Comparison of ENCODE assay signal across 28 cellular contexts in the genomic region with DNA sequence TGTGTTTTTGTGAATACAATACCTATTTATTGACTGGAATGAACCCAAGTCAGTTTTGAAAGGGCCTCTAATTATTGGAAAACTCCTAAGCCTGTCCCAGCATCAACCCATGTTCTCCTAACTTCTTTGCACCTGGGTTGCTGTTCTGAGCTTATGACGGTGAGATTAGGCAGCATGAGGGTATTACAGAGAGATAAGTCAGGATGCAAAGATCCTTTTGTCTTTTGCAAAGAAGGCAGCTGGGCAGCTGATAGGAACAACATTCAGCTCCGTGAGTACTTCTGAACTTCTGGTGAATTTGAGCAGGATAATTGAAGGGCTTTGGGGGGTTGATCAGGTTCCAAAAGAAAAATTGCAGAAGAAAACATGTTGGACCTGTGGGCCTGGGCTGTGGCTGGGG.
DNase-seq lines count a peak whose midpoint lies in the region; ATAC-seq, FAIRE-seq and TF ChIP-seq lines count a peak whose summit lies in the region.
"Had no signal": no experiment of that assay in that cellular context is flagged by ENCODE, and none has a peak within 500 bp of the region (broad histone marks: within the 10 kb centered on the region; RNA-seq: fewer than 3 reads in every experiment).

A gene (plus strand): TSS at position 227 of the 400 bp plus-strand sequence. CDS start 4,971 bp downstream, outside the sequence.

- peak within 1 kb of the TSS; percentile 9 for H3K9ac ChIP-seq in Loucy (ENCODE audit: low read depth, low read length, poor library complexity, severe bottlenecking)
- H3K9ac ChIP-seq: BLaER1 had no signal

- H3K4me1 ChIP-seq in Loucy (ENCODE audit: insufficient read depth, low read length, poor library complexity, severe bottlenecking) (peaks cover 37% of the 10 kb centered on the region), neutrophil (ENCODE audit: control insufficient read depth in 1 of 2, insufficient read depth in 1 of 2, low read depth in 1 of 2, low read length in 1 of 2) (peaks cover 39 to 48% of the 10 kb centered on the region in 2 experiments)
- H3K4me1 ChIP-seq: Caco-2, SJSA1 had no signal

- no peak within 1 kb of the TSS for H3K4me3 Mint-ChIP-seq in dendritic cell treated with granulocyte-macrophage colony-stimulating factor and Interleukin-4, amounts not matched to agents 40 ng/mL and 50 ng/mL, for 4 days

- peak within 1 kb of the TSS; percentile 6 for H3K27ac Mint-ChIP-seq in dendritic cell treated with granulocyte-macrophage colony-stimulating factor and Interleukin-4, amounts not matched to agents 40 ng/mL and 50 ng/mL, for 4 days

- H3K9me3 Mint-ChIP-seq in dendritic cell treated with granulocyte-macrophage colony-stimulating factor and Interleukin-4, amounts not matched to agents 40 ng/mL and 50 ng/mL, for 4 days = no peaks in the 10 kb centered on the region

- H3K4me2 ChIP-seq in Loucy (ENCODE audit: low read depth, low read length, poor library complexity, severe bottlenecking) = no peak within 1 kb of the TSS
- H3K4me2 ChIP-seq: BLaER1, PC-9 had no signal

- H3K36me3 Mint-ChIP-seq in dendritic cell treated with granulocyte-macrophage colony-stimulating factor and Interleukin-4, amounts not matched to agents 40 ng/mL and 50 ng/mL, for 4 days (ENCODE audit: low read depth) = no peaks in the 10 kb centered on the region
- H3K36me3 Mint-ChIP-seq: CD4-positive, alpha-beta memory T cell had no signal

- peaks cover 57% of the 10 kb centered on the region for H3K4me1 Mint-ChIP-seq in dendritic cell treated with granulocyte-macrophage colony-stimulating factor and Interleukin-4, amounts not matched to agents 40 ng/mL and 50 ng/mL, for 4 days (ENCODE audit: low read depth)

- H2AFZ ChIP-seq in Loucy (ENCODE audit: low read length) = peak within 1 kb of the TSS; percentile 49
- H2AFZ ChIP-seq: PC-9 had no signal

- TF ChIP-seq CTCF in D721Med (IDR thresholded peaks at IDR 0.05; ENCODE audit: insufficient read depth, missing control alignments) (no peak), Loucy (conservative IDR thresholded peaks at IDR 0.05; ENCODE audit: low read length) (no peak), neutrophil (IDR thresholded peaks at IDR 0.05) (no peak)

- no peaks in the 10 kb centered on the region for H3K9me3 ChIP-seq in Loucy (ENCODE audit: insufficient read depth, low read depth, low read length)
- no peaks in the 10 kb centered on the region for H3K9me3 ChIP-seq in neutrophil
- H3K9me3 ChIP-seq: Caco-2, SJSA1 had no signal

- ATAC-seq in GM19397 (IDR thresholded peaks at IDR 0.05; ENCODE audit: unreplicated experiment) (no peak), HG03520 (IDR thresholded peaks at IDR 0.05; ENCODE audit: unreplicated experiment) (no peak)
- ATAC-seq: HepG2 had no signal

- H3K4me3 ChIP-seq in Loucy (ENCODE audit: low read length, poor library complexity, severe bottlenecking) (no peak within 1 kb of the TSS), neutrophil (ENCODE audit: low read depth in 1 of 2, low read length in 1 of 2) (no peak within 1 kb of the TSS)
- H3K4me3 ChIP-seq: BLaER1, PC-9, SJSA1 had no signal

- peak within 1 kb of the TSS; percentile 79 for H3K27ac ChIP-seq in neutrophil
- H3K27ac ChIP-seq: BLaER1, PC-9, SJSA1 had no signal

- H3K36me3 ChIP-seq in Loucy (ENCODE audit: insufficient read depth, low read length) (no peaks in the 10 kb centered on the region), neutrophil (no peaks in the 10 kb centered on the region)
- H3K36me3 ChIP-seq: BLaER1, SJSA1 had no signal

- H3K9me2 ChIP-seq in Loucy (replicated peaks; ENCODE audit: low read depth, low read length) = no peaks in the 10 kb centered on the region

- H3K27me3 Mint-ChIP-seq in dendritic cell treated with granulocyte-macrophage colony-stimulating factor and Interleukin-4, amounts not matched to agents 40 ng/mL and 50 ng/mL, for 4 days = no peaks in the 10 kb centered on the region
- H3K27me3 Mint-ChIP-seq: CD4-positive, alpha-beta memory T cell had no signal

- H3K79me2 ChIP-seq in Loucy (ENCODE audit: insufficient read depth, low read length) = no peaks in the 10 kb centered on the region

- FAIRE-seq in D721Med (lab: Jason Lieb, UNC) = peak; percentile 89
- FAIRE-seq: A204.1, GM12892, GM19239, H54, HepG2 had no signal

- no peaks in the 10 kb centered on the region for H3F3A ChIP-seq in Loucy (ENCODE audit: low read depth)

- H3K27me3 ChIP-seq in Loucy (ENCODE audit: insufficient read depth, low read length, poor library complexity, severe bottlenecking) (no peaks in the 10 kb centered on the region), neutrophil (no peaks in the 10 kb centered on the region)
- H3K27me3 ChIP-seq: BLaER1, SJSA1 had no signal

- intact Hi-C loops in dendritic cell treated with granulocyte-macrophage colony-stimulating factor and Interleukin-4, amounts not matched to agents 40 ng/mL and 50 ng/mL, for 4 days (cut with micrococcal nuclease) = no loop called here

- no peak for DNase-seq in D721Med (ENCODE audit: insufficient read length, low spot score)
- no peak for DNase-seq in stimulated activated CD4-positive, alpha-beta T cell treated with anti-CD3 and anti-CD28 coated beads, Interleukin-2, amount 100 ng/mL, for 48 hours
- DNase-seq: Caco-2; CD4-positive, alpha-beta memory T cell; DMS 273 treated with DMSO at 0.1 percent for 48 hours; DND-41; Kasumi-1; MV-4-11; NCI-H1105; NCI-H1436 treated with DMSO at 0.1 percent for 48 hours; NCI-H187 treated with DMSO at 0.1 percent for 48 hours; NCI-H748 treated with DMSO at 0.1 percent for 48 hours; NK-92 treated with Interleukin-12 subunit alpha and Interleukin-12 subunit beta, amount 100 ng/mL, for 24 hours; PC-9; Right ventricle myocardium superior; RPMI8226 had no signal

- no peaks in the 10 kb centered on the region for H4K20me1 ChIP-seq in Loucy (ENCODE audit: insufficient read depth, low read length, poor library complexity, severe bottlenecking)
- H4K20me1 ChIP-seq: BLaER1 had no signal
